7 cellular contexts compared by ENCODE assay signal in genomic region chr20:35952480-35953410, GRCh38. TPM values are rescaled to one million over a fixed set of nuclear protein-coding genes. Genes with fewer than 3 reads are reported as not detected.
DNase-seq lines count a peak whose midpoint lies in the region; ATAC-seq and TF ChIP-seq lines count a peak whose summit lies in the region.

No MANE protein-coding gene starts in this region.

- no peaks in the 10 kb centered on the region for H3K9me3 ChIP-seq in upper lobe of left lung

- H3K9me3 Mint-ChIP-seq in brain: peaks cover 0 to 2% (median 0%) of the 10 kb centered on the region in 5 experiments

- H3K27ac Mint-ChIP-seq in brain: peak overlapping the region; percentile 98 to 100 (median 100)

- H3K4me1 ChIP-seq in upper lobe of left lung: peaks cover 22 to 31% (median 22%) of the 10 kb centered on the region in 4 donors

- peak; percentile 29 for DNase-seq in GM12865 (ENCODE audit: low read depth)
- DNase-seq in NCI-H460 (ENCODE audit: extremely low read depth, low read depth): peak; percentile 19
- DNase-seq in lower leg skin (ENCODE audit: low spot score in 2 of 2): peak in 1 of 2 donors; percentile 58
- DNase-seq in upper lobe of left lung: peak in 1 of 2 donors; percentile 36
- DNase-seq in ureter (ENCODE audit: low spot score): no peak

- H3K36me3 ChIP-seq in upper lobe of left lung: peaks cover 0 to 17% (median 3%) of the 10 kb centered on the region in 4 donors

- H3K4me1 Mint-ChIP-seq in brain: peaks cover 20% of the 10 kb centered on the region

- no peaks in the 10 kb centered on the region for H3K27me3 ChIP-seq in upper lobe of left lung

- H3K27me3 Mint-ChIP-seq in brain: peaks cover 16% of the 10 kb centered on the region

- TF ChIP-seq CTCF in GM12865 (IDR thresholded peaks at IDR 0.05; ENCODE audit: insufficient read depth, low read depth, low read length, missing control alignments) (no peak), brain (conservative IDR thresholded peaks at IDR 0.05) (no peak), lower leg skin (IDR thresholded peaks at IDR 0.05) (no peak), upper lobe of left lung (IDR thresholded peaks at IDR 0.05) (no peak)

- H3K27ac ChIP-seq in upper lobe of left lung: peak overlapping the region; percentile 98 to 100 (median 100)

- H3K4me3 ChIP-seq in GM12865 (ENCODE audit: low read depth, low read length) (peak overlapping the region; percentile 95), lower leg skin (ENCODE audit: low read depth, poor library complexity, severe bottlenecking) (peak overlapping the region; percentile 94), upper lobe of left lung (peak overlapping the region; percentile 58 to 98 (median 87))

- H3K4me3 Mint-ChIP-seq in brain: peak overlapping the region; percentile 99 to 100 (median 100)

- intact Hi-C loops in lower leg skin (cut with DNase I; ENCODE audit: low total_unique reads): no loop called here

- TF ChIP-seq EP300 in upper lobe of left lung (IDR thresholded peaks at IDR 0.05): no peak

- H3K36me3 Mint-ChIP-seq in brain: peaks cover 18% of the 10 kb centered on the region

- TF ChIP-seq POLR2A in lower leg skin (IDR thresholded peaks at IDR 0.05): no peak
- no peak for TF ChIP-seq POLR2A in upper lobe of left lung (IDR thresholded peaks at IDR 0.05)

- WGBS in lower leg skin, 2 donors: 48 to 51% methylated on average over 7 of the region's 7 CpGs
- 48% methylated on average over 7 of the region's 7 CpGs for WGBS in upper lobe of left lung, 2 donors

- no peak for ATAC-seq in upper lobe of left lung (ENCODE audit: low FRiP score in 2 of 2)
- no peak for ATAC-seq in HG03378 (IDR thresholded peaks at IDR 0.05; ENCODE audit: unreplicated experiment)

RNA-seq across cellular contexts. Expression of gene SCAND1, which starts 1.6 kb away (rescaled TPM):
- 35.0 and 52.8 TPM in 2 replicates for total RNA-seq in NCI-H460 (2014; rRNA removed; shearing (Covaris generic))
- 102 and 111 TPM in 2 replicates for polyA plus RNA-seq in NCI-H460 (2014; cell fraction: nucleus; rRNA removed)
- polyA plus RNA-seq in brain (ENCODE audit: insufficient read depth, low read depth, low replicate concordance): 132 TPM
- 100 to 1,000 TPM in 1 of 4 donors, 10 to 100 TPM in 3; 70.0 to 122 (median 89.9) TPM for total RNA-seq in lower leg skin
- 100 to 1,000 TPM in 2 of 6 donors, 10 to 100 TPM in 4; 51.1 to 143 (median 84.5) TPM for total RNA-seq in upper lobe of left lung
- total RNA-seq in ureter: 48.4 TPM

RNA-seq across cellular contexts. Expression of gene CNBD2, which starts 15.6 kb away (rescaled TPM):
- total RNA-seq in NCI-H460 (2014; rRNA removed; shearing (Covaris generic)): 3.7 and 7.1 TPM in 2 replicates
- polyA plus RNA-seq in NCI-H460 (2014; cell fraction: nucleus; rRNA removed): 9.7 and 19.6 TPM in 2 replicates
- 11.9 TPM for polyA plus RNA-seq in brain (ENCODE audit: insufficient read depth, low read depth, low replicate concordance)
- total RNA-seq in lower leg skin (10 to 100 TPM in 1 of 4 donors, 1 to 10 TPM in 3; 6.2 to 11.5 (median 7.6) TPM), upper lobe of left lung (1 to 10 TPM in 5 of 6 donors, not detected in 1; 2.2 to 4.2 (median 3.7) TPM), ureter (3.8 TPM)
